In the genomic region with DNA sequence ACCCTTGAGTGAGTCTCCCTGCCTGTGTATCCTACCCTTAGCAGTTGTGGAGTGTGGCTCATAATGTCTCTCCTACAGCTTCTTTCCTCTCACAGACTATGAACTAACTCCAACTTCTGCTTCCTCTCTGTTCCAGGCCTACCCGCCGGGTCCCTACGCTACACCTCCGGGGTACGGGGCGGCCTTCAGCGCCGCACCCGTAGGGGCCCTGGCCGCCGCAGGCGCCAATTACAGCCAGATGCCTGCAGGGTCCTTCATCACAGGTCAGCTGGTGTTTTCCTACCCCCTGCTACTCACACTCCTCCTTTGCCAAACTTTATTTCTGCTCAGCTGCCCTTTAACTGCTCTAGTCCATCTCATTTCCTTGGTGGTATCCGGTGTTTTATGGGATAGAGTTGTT, we compare ENCODE assay signal across 23 cellular contexts. TPM values are rescaled to one million over a fixed set of nuclear protein-coding genes. Genes with fewer than 3 reads are reported as not detected.
DNase-seq lines count a peak whose midpoint lies in the region; TF ChIP-seq lines count a peak whose summit lies in the region.
"Had no signal": no experiment of that assay in that cellular context is flagged by ENCODE, and none has a peak within 500 bp of the region (broad histone marks: within the 10 kb centered on the region; RNA-seq: fewer than 3 reads in every experiment).

No MANE protein-coding gene starts in this region.

- 0 out of 2 replicates have a peak overlapping the region, but pooled peaks have one; percentile 8 for H3K9ac ChIP-seq in Karpas-422 (ENCODE audit: low read length)
- H3K9ac ChIP-seq: GM23248 had no signal

- peak overlapping the region; percentile 87 for H3K27ac Mint-ChIP-seq in activated T-cell treated with anti-CD3 and anti-CD28 coated beads, Interleukin-2, amount 50 U/mL, for 24 hours
- peak overlapping the region; percentile 68 for H3K27ac Mint-ChIP-seq in dendritic cell treated with granulocyte-macrophage colony-stimulating factor and Interleukin-4, amounts not matched to agents 40 ng/mL and 50 ng/mL, for 4 days

- H3K9me3 Mint-ChIP-seq in activated T-cell treated with anti-CD3 and anti-CD28 coated beads, Interleukin-2, amount 50 U/mL, for 24 hours, result no peaks in the 10 kb centered on the region
- no peaks in the 10 kb centered on the region for H3K9me3 Mint-ChIP-seq in dendritic cell treated with granulocyte-macrophage colony-stimulating factor and Interleukin-4, amounts not matched to agents 40 ng/mL and 50 ng/mL, for 4 days

- no peaks in the 10 kb centered on the region for H3K9me2 ChIP-seq in Karpas-422 (replicated peaks; ENCODE audit: insufficient read depth, low read length)

- no peak overlapping the region for H3K4me3 Mint-ChIP-seq in activated T-cell treated with anti-CD3 and anti-CD28 coated beads, Interleukin-2, amount 50 U/mL, for 24 hours
- no peak overlapping the region for H3K4me3 Mint-ChIP-seq in dendritic cell treated with granulocyte-macrophage colony-stimulating factor and Interleukin-4, amounts not matched to agents 40 ng/mL and 50 ng/mL, for 4 days

- intact Hi-C loops in dendritic cell treated with granulocyte-macrophage colony-stimulating factor and Interleukin-4, amounts not matched to agents 40 ng/mL and 50 ng/mL, for 4 days (cut with micrococcal nuclease), result no loop called here

- no peak for DNase-seq in activated T-cell treated with anti-CD3 and anti-CD28 coated beads, Interleukin-2, amount 50 U/mL, for 24 hours
- no peak for DNase-seq in activated T-cell treated with anti-CD3 and anti-CD28 coated beads, Interleukin-2, amount 50 U/mL, for 48 hours
- DNase-seq in Karpas-422 (no peak), H4 (ENCODE audit: low spot score) (no peak), dermis blood vessel endothelial cell (no peak)
- DNase-seq in activated CD4-positive, alpha-beta T cell treated with anti-CD3 and anti-CD28 coated beads, Interleukin-2, amount 50 U/mL, for 1 hour, result no peak
- DNase-seq: Caco-2, DMS 273 treated with DMSO at 0.1 percent for 48 hours, DND-41, GM23248, NCI-H1092, NCI-H1436, NCI-H187 treated with DMSO at 0.1 percent for 48 hours, NCI-H2107, NCI-H446 treated with DMSO at 0.1 percent for 48 hours, NCI-H526 treated with DMSO at 0.1 percent for 48 hours, OCI-M1 had no signal

- peaks cover 60% of the 10 kb centered on the region for H3K4me1 ChIP-seq in Karpas-422 (ENCODE audit: low read length)
- H3K4me1 ChIP-seq: Caco-2 had no signal

- TF ChIP-seq CTCF in 22Rv1 (IDR thresholded peaks at IDR 0.05), result no peak

- H3K27ac ChIP-seq in 22Rv1, result peak overlapping the region; percentile 94
- H3K27ac ChIP-seq in Karpas-422 (ENCODE audit: low read length), result no peak overlapping the region
- H3K27ac ChIP-seq: GM23248, HL-60 had no signal

- H3K4me3 ChIP-seq in Karpas-422 (ENCODE audit: low read length), result no peak overlapping the region
- H3K4me3 ChIP-seq: GM12878, GM23248, HAP-1, K562 had no signal

- H3K79me2 ChIP-seq in Karpas-422 (ENCODE audit: low read length), result no peaks in the 10 kb centered on the region

- no peak overlapping the region for H3K4me2 ChIP-seq in Karpas-422 (ENCODE audit: low read depth, low read length, poor library complexity, severe bottlenecking)

- peaks cover 31% of the 10 kb centered on the region; the same call in 1 of the 2 replicates for H3K36me3 ChIP-seq in Karpas-422 (ENCODE audit: insufficient read depth, low read length)

- H3K9me3 ChIP-seq in Karpas-422 (ENCODE audit: low read length), result no peaks in the 10 kb centered on the region
- H3K9me3 ChIP-seq: Caco-2, HAP-1 had no signal

- H2AFZ ChIP-seq in Karpas-422 (ENCODE audit: low read length), result no peak overlapping the region
- H2AFZ ChIP-seq: GM23248 had no signal

- H3K36me3 Mint-ChIP-seq in activated T-cell treated with anti-CD3 and anti-CD28 coated beads, Interleukin-2, amount 50 U/mL, for 24 hours (ENCODE audit: low read depth), result peaks cover 85% of the 10 kb centered on the region
- peaks cover 70% of the 10 kb centered on the region for H3K36me3 Mint-ChIP-seq in dendritic cell treated with granulocyte-macrophage colony-stimulating factor and Interleukin-4, amounts not matched to agents 40 ng/mL and 50 ng/mL, for 4 days (ENCODE audit: low read depth)

- no peaks in the 10 kb centered on the region for H3K27me3 Mint-ChIP-seq in activated T-cell treated with anti-CD3 and anti-CD28 coated beads, Interleukin-2, amount 50 U/mL, for 24 hours
- no peaks in the 10 kb centered on the region for H3K27me3 Mint-ChIP-seq in dendritic cell treated with granulocyte-macrophage colony-stimulating factor and Interleukin-4, amounts not matched to agents 40 ng/mL and 50 ng/mL, for 4 days

- H3K4me1 Mint-ChIP-seq in activated T-cell treated with anti-CD3 and anti-CD28 coated beads, Interleukin-2, amount 50 U/mL, for 24 hours (ENCODE audit: low read depth), result peaks cover 24% of the 10 kb centered on the region
- peaks cover 44% of the 10 kb centered on the region for H3K4me1 Mint-ChIP-seq in dendritic cell treated with granulocyte-macrophage colony-stimulating factor and Interleukin-4, amounts not matched to agents 40 ng/mL and 50 ng/mL, for 4 days (ENCODE audit: low read depth)

- H4K20me1 ChIP-seq in Karpas-422 (ENCODE audit: insufficient read depth, low read depth, low read length), result peaks cover under 1% of the 10 kb centered on the region

- H3K27me3 ChIP-seq in Karpas-422 (ENCODE audit: low read length), result no peaks in the 10 kb centered on the region

RNA-seq across cellular contexts. Expression of a gene that starts 5.4 kb away (rescaled TPM):
- 2.1 and 3.5 TPM in 2 replicates for total RNA-seq in Karpas-422 (2014; rRNA removed; shearing (Covaris generic); ENCODE audit: low replicate concordance)
- total RNA-seq in H4 (2014; rRNA removed; shearing (Covaris generic)), result 1.1 and 3.6 TPM in 2 replicates
- 1.6 and 3.1 TPM in 2 replicates for total RNA-seq in dermis blood vessel endothelial cell

RNA-seq across cellular contexts. Expression of a gene that starts 18.9 kb away (rescaled TPM):
- total RNA-seq in Karpas-422 (2014; rRNA removed; shearing (Covaris generic); ENCODE audit: low replicate concordance), result 5.6 and 10.0 TPM in 2 replicates
- 0.21 TPM in 1 of 2 replicates, not detected in the other for total RNA-seq in H4 (2014; rRNA removed; shearing (Covaris generic))
- 0.05 and 0.68 TPM in 2 replicates for total RNA-seq in dermis blood vessel endothelial cell

RNA-seq across cellular contexts. Expression of a gene that starts 21.0 kb away (rescaled TPM):
- total RNA-seq in Karpas-422 (2014; rRNA removed; shearing (Covaris generic); ENCODE audit: low replicate concordance), result 54.4 and 60.8 TPM in 2 replicates
- total RNA-seq in H4 (2014; rRNA removed; shearing (Covaris generic)), result 22.8 and 33.4 TPM in 2 replicates
- total RNA-seq in dermis blood vessel endothelial cell, result 46.1 and 67.5 TPM in 2 replicates

RNA-seq across cellular contexts. Expression of a gene that starts 21.3 kb away (rescaled TPM):
- 14.6 and 28.5 TPM in 2 replicates for total RNA-seq in Karpas-422 (2014; rRNA removed; shearing (Covaris generic); ENCODE audit: low replicate concordance)
- total RNA-seq in H4 (2014; rRNA removed; shearing (Covaris generic)), result 6.2 and 9.1 TPM in 2 replicates
- total RNA-seq in dermis blood vessel endothelial cell, result 17.4 and 21.8 TPM in 2 replicates

RNA-seq across cellular contexts. Expression of a gene that starts 22.1 kb away (rescaled TPM):
- 191 and 346 TPM in 2 replicates for total RNA-seq in Karpas-422 (2014; rRNA removed; shearing (Covaris generic); ENCODE audit: low replicate concordance)
- 26.5 and 35.0 TPM in 2 replicates for total RNA-seq in H4 (2014; rRNA removed; shearing (Covaris generic))
- 108 and 132 TPM in 2 replicates for total RNA-seq in dermis blood vessel endothelial cell
